9 cellular contexts compared by ENCODE assay signal in genomic region chr3:125165189-125165947, GRCh38.
A peak's percentile ranks its signal among the peaks of the same experiment; 100 is the strongest.
DNase-seq lines count a peak whose midpoint lies in the region; ATAC-seq and TF ChIP-seq lines count a peak whose summit lies in the region.
"Had no signal": no experiment of that assay in that cellular context is flagged by ENCODE, and none has a peak within 500 bp of the region (broad histone marks: within the 10 kb centered on the region; RNA-seq: fewer than 3 reads in every experiment).

No MANE protein-coding gene starts in this region.

- no peak for DNase-seq in AG09319 (ENCODE audit: extremely low read depth, low read depth)
- DNase-seq in choroid plexus epithelial cell (ENCODE audit: low read depth) = peak; percentile 68
- peak; percentile 74 for DNase-seq in medulla oblongata (ENCODE audit: extremely low spot score)
- DNase-seq in NCI-H2107 (lab: John Stamatoyannopoulos, UW) = no peak

- no peak overlapping the region for H3K4me3 ChIP-seq in choroid plexus epithelial cell (ENCODE audit: low read depth, low read length)
- H3K4me3 ChIP-seq: SJSA1 had no signal

- TF ChIP-seq RAD21 in Ishikawa (IDR thresholded peaks at IDR 0.05; ENCODE audit: low read depth) = peak; percentile 26; the same call in 1 of the 2 replicates

- no peak for TF ChIP-seq EP300 in Ishikawa (IDR thresholded peaks at IDR 0.05; ENCODE audit: borderline replicate concordance)

- ATAC-seq in HG02870 (IDR thresholded peaks at IDR 0.05; ENCODE audit: unreplicated experiment) (no peak), HG02623 (IDR thresholded peaks at IDR 0.05; ENCODE audit: unreplicated experiment) (no peak), GM18519 (IDR thresholded peaks at IDR 0.05; ENCODE audit: low FRiP score, unreplicated experiment) (no peak)

- TF ChIP-seq CTCF in AG09319 (IDR thresholded peaks at IDR 0.05; ENCODE audit: low read depth, low read length) = peak; percentile 84
- peak; percentile 91 for TF ChIP-seq CTCF in choroid plexus epithelial cell (conservative IDR thresholded peaks at IDR 0.05; ENCODE audit: low read depth, low read length)

TF ChIP-seq in Ishikawa, 13 proteins besides CTCF, POLR2A, EP300 and RAD21:
- TF ChIP-seq TCF12 (IDR thresholded peaks at IDR 0.05; ENCODE audit: low read depth) (no peak), REST (IDR thresholded peaks at IDR 0.05; ENCODE audit: low read depth) (no peak), MAX (IDR thresholded peaks at IDR 0.05) (no peak), EGR1 (IDR thresholded peaks at IDR 0.05) (no peak), NFIC (IDR thresholded peaks at IDR 0.05) (no peak), USF1 (IDR thresholded peaks at IDR 0.05) (no peak), YY1 (IDR thresholded peaks at IDR 0.05; ENCODE audit: low read depth) (no peak), ZBTB7A (IDR thresholded peaks at IDR 0.05; ENCODE audit: low read depth) (no peak), FOXM1 (IDR thresholded peaks at IDR 0.05; ENCODE audit: borderline replicate concordance, low read depth) (no peak), CEBPB (IDR thresholded peaks at IDR 0.05) (no peak), TEAD4 (IDR thresholded peaks at IDR 0.05) (no peak), TAF1 (IDR thresholded peaks at IDR 0.05; ENCODE audit: low read depth) (no peak), CREB1 (IDR thresholded peaks at IDR 0.05; ENCODE audit: low read depth) (no peak)
TF ChIP-seq in Ishikawa: peak in this region for 0.

Comparison
In these comparisons a context has a peak if more than half of its experiments do, and no peak if none do; other contexts are left out.
1. DNase-seq: peak in choroid plexus epithelial cell (single experiment) and medulla oblongata (single experiment); none in AG09319 (single experiment) and NCI-H2107 (single experiment).